Comparison of ENCODE assay signal across 15 cellular contexts in the genomic region with DNA sequence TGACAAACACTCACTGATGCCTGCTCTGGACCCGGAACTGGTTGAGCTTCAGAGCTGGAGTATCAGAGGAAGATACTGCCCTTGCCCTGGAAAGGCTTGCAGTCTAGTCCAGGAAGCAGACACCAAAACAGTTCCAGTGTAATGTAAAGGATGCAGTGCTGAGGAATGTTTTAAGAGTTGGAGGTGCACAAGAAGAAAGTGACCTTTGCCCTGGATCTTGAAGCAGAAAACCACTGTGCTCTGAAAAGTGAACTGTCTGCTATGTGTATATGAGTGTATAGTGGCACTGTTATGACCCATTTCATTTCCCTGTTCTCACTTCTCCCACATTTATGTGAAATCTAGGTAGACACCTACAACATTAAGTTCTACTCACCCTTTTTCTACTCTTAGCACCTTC. TPM values are rescaled to one million over a fixed set of nuclear protein-coding genes. Genes with fewer than 3 reads are reported as not detected.
DNase-seq lines count a peak whose midpoint lies in the region; ATAC-seq and TF ChIP-seq lines count a peak whose summit lies in the region.
"Had no signal": no experiment of that assay in that cellular context is flagged by ENCODE, and none has a peak within 500 bp of the region (broad histone marks: within the 10 kb centered on the region; RNA-seq: fewer than 3 reads in every experiment).

No MANE protein-coding gene starts in this region.

- dilution Hi-C loops in mammary epithelial cell (cut with HindIII; ENCODE audit: low sequenced_read_pairs): loop anchor here (5.0 kb wide), 1 partner anchor 48 kb away; no protein-coding TSS in a partner anchor

- peak overlapping the region; percentile 56 for H3K27ac Mint-ChIP-seq in activated CD8-positive, alpha-beta T cell treated with anti-CD3 and anti-CD28 coated beads for 36 hours
- no peak overlapping the region for H3K27ac Mint-ChIP-seq in activated CD8-positive, alpha-beta T cell treated with anti-CD3 and anti-CD28 coated beads, Interleukin-2, amount 10 ng/mL, durations not matched to agents 7 days and 5 days
- no peak overlapping the region for H3K27ac Mint-ChIP-seq in neural progenitor cell

- POLR2A ChIA-PET in activated CD8-positive, alpha-beta T cell treated with anti-CD3 and anti-CD28 coated beads for 36 hours (lab: Charles Lee): interaction anchor here (0.8 kb wide), 1 partner anchor 11 kb away, joined by 3 read pairs; no protein-coding TSS in a partner anchor
- POLR2A ChIA-PET in activated CD8-positive, alpha-beta T cell treated with anti-CD3 and anti-CD28 coated beads, Interleukin-2, amount 10 ng/mL, durations not matched to agents 7 days and 5 days (lab: Charles Lee): no interaction called here

- H3K27me3 ChIP-seq in OCI-LY1 (ENCODE audit: insufficient read depth, low read length) (no peaks in the 10 kb centered on the region), mammary epithelial cell (ENCODE audit: insufficient read depth, low read length) (no peaks in the 10 kb centered on the region), neural progenitor cell (no peaks in the 10 kb centered on the region)
- H3K27me3 ChIP-seq: tibial nerve had no signal

- H3K4me2 ChIP-seq in OCI-LY1 (ENCODE audit: low read length) (peak overlapping the region; percentile 30), mammary epithelial cell (ENCODE audit: insufficient read depth, low read depth, low read length) (peak overlapping the region; percentile 9), neural progenitor cell (peak overlapping the region; percentile 31)

- CTCF ChIA-PET in activated CD8-positive, alpha-beta T cell treated with anti-CD3 and anti-CD28 coated beads for 36 hours (lab: Charles Lee): interaction anchor here (1.1 kb wide), 1 partner anchor 89 kb away, joined by 3 read pairs; no protein-coding TSS in a partner anchor
- CTCF ChIA-PET in activated CD8-positive, alpha-beta T cell treated with anti-CD3 and anti-CD28 coated beads, Interleukin-2, amount 10 ng/mL, durations not matched to agents 7 days and 5 days (lab: Charles Lee): interaction anchor here (1.1 kb wide), 1 partner anchor 12 kb away, joined by 3 read pairs; no protein-coding TSS in a partner anchor
- CTCF ChIA-PET in mammary epithelial cell (lab: Charles Lee; ENCODE audit: low non-redundant PET): no interaction called here

- no peaks in the 10 kb centered on the region for H3K27me3 Mint-ChIP-seq in activated CD8-positive, alpha-beta T cell treated with anti-CD3 and anti-CD28 coated beads for 36 hours
- no peaks in the 10 kb centered on the region for H3K27me3 Mint-ChIP-seq in activated CD8-positive, alpha-beta T cell treated with anti-CD3 and anti-CD28 coated beads, Interleukin-2, amount 10 ng/mL, durations not matched to agents 7 days and 5 days (ENCODE audit: low read depth)
- peaks cover 2% of the 10 kb centered on the region for H3K27me3 Mint-ChIP-seq in neural progenitor cell (ENCODE audit: insufficient read depth, low read depth)

- H3K4me1 Mint-ChIP-seq in activated CD8-positive, alpha-beta T cell treated with anti-CD3 and anti-CD28 coated beads for 36 hours (ENCODE audit: low read depth): peaks cover 35% of the 10 kb centered on the region
- H3K4me1 Mint-ChIP-seq in activated CD8-positive, alpha-beta T cell treated with anti-CD3 and anti-CD28 coated beads, Interleukin-2, amount 10 ng/mL, durations not matched to agents 7 days and 5 days (ENCODE audit: low read depth): peaks cover 40% of the 10 kb centered on the region
- peaks cover 27% of the 10 kb centered on the region for H3K4me1 Mint-ChIP-seq in neural progenitor cell

- peaks cover 44% of the 10 kb centered on the region for H3K79me2 ChIP-seq in OCI-LY1 (ENCODE audit: insufficient read depth, low read length)
- peaks cover 57% of the 10 kb centered on the region for H3K79me2 ChIP-seq in mammary epithelial cell (ENCODE audit: insufficient read depth, low read length)
- peaks cover 62% of the 10 kb centered on the region for H3K79me2 ChIP-seq in neural progenitor cell (ENCODE audit: low read depth)

- H3K9me3 ChIP-seq in OCI-LY1 (ENCODE audit: low read length): peaks cover 3% of the 10 kb centered on the region
- no peaks in the 10 kb centered on the region for H3K9me3 ChIP-seq in mammary epithelial cell (replicated peaks; ENCODE audit: insufficient read depth, low read length)
- no peaks in the 10 kb centered on the region for H3K9me3 ChIP-seq in neural progenitor cell (ENCODE audit: low read depth)
- H3K9me3 ChIP-seq: tibial nerve had no signal

- H3K4me3 ChIP-seq in OCI-LY1 (ENCODE audit: low read depth, low read length, poor library complexity, severe bottlenecking): peak overlapping the region; percentile 10
- no peak overlapping the region for H3K4me3 ChIP-seq in mammary epithelial cell (replicated peaks in 1 of 3; ENCODE audit: insufficient read depth in 1 of 3, low read depth in 2 of 3, low read length in 3 of 3)
- no peak overlapping the region for H3K4me3 ChIP-seq in neural progenitor cell
- H3K4me3 ChIP-seq: tibial nerve had no signal

- BruUV-seq in mammary epithelial cell (replicated peaks; lab: Mats Ljungman, UMichigan): no TSS peak

- H3K36me3 ChIP-seq in OCI-LY1 (ENCODE audit: insufficient read depth, low read length) (peaks cover 30% of the 10 kb centered on the region), mammary epithelial cell (ENCODE audit: insufficient read depth, low read length) (peaks cover 1% of the 10 kb centered on the region), neural progenitor cell (no peaks in the 10 kb centered on the region)

- no peak overlapping the region; the same call in 1 of the 2 replicates for H3K9ac ChIP-seq in OCI-LY1 (ENCODE audit: low read length)
- H3K9ac ChIP-seq in mammary epithelial cell (ENCODE audit: insufficient read depth, low read length): no peak overlapping the region
- no peak overlapping the region for H3K9ac ChIP-seq in neural progenitor cell

- 100% methylated on average over 1 of the region's 1 CpG for WGBS in mammary epithelial cell (ENCODE audit: low coverage, missing lambda C conversion rate)

- no peaks in the 10 kb centered on the region for H3K9me2 ChIP-seq in OCI-LY1 (ENCODE audit: low read depth, low read length)

- no peak for DNase-seq in activated CD8-positive, alpha-beta T cell treated with anti-CD3 and anti-CD28 coated beads for 36 hours
- no peak for DNase-seq in activated CD8-positive, alpha-beta T cell treated with anti-CD3 and anti-CD28 coated beads, Interleukin-2, amount 10 ng/mL, durations not matched to agents 7 days and 5 days
- DNase-seq in mammary epithelial cell (no peak), neural progenitor cell (ENCODE audit: low spot score) (no peak), NCI-H82 (lab: John Stamatoyannopoulos, UW) (no peak)
- DNase-seq: activated CD4-positive, alpha-beta T cell treated with anti-CD3 and anti-CD28 coated beads for 4 hours; activated gamma-delta T cell treated with Interleukin-2 at 50 U/mL for 16 hours; COR-L47; NCI-H187 treated with DMSO at 0.1 percent for 48 hours; NCI-H526; right cardiac atrium had no signal

- H3K9me3 Mint-ChIP-seq in activated CD8-positive, alpha-beta T cell treated with anti-CD3 and anti-CD28 coated beads for 36 hours: no peaks in the 10 kb centered on the region
- H3K9me3 Mint-ChIP-seq in activated CD8-positive, alpha-beta T cell treated with anti-CD3 and anti-CD28 coated beads, Interleukin-2, amount 10 ng/mL, durations not matched to agents 7 days and 5 days (ENCODE audit: insufficient read depth): no peaks in the 10 kb centered on the region
- peaks cover 2% of the 10 kb centered on the region for H3K9me3 Mint-ChIP-seq in neural progenitor cell

- H2AFZ ChIP-seq in OCI-LY1 (ENCODE audit: low read length): no peak overlapping the region
- H2AFZ ChIP-seq in mammary epithelial cell (ENCODE audit: low read depth, low read length): no peak overlapping the region
- H2AFZ ChIP-seq in neural progenitor cell (replicated peaks): no peak overlapping the region

- in situ Hi-C loops in mammary epithelial cell (cut with MboI; ENCODE audit: low sequenced_read_pairs in 2 of 2): no loop called here

- no peak for TF ChIP-seq CTCF in activated CD8-positive, alpha-beta T cell treated with anti-CD3 and anti-CD28 coated beads for 36 hours (IDR thresholded peaks at IDR 0.05)
- TF ChIP-seq CTCF in OCI-LY1 (IDR thresholded peaks at IDR 0.05; ENCODE audit: low read length) (no peak), mammary epithelial cell (conservative IDR thresholded peaks at IDR 0.05 in 1 of 2, IDR thresholded peaks at IDR 0.05 in 1 of 2; ENCODE audit: extremely low read depth in 1 of 2, insufficient read depth in 1 of 2, low read depth in 1 of 2, low read length in 2 of 2) (no peak), neural progenitor cell (IDR thresholded peaks at IDR 0.05) (no peak)

- no peak for ATAC-seq in activated CD8-positive, alpha-beta T cell treated with anti-CD3 and anti-CD28 coated beads for 36 hours
- no peak for ATAC-seq in activated CD8-positive, alpha-beta T cell treated with anti-CD3 and anti-CD28 coated beads, Interleukin-2, amount 10 ng/mL, durations not matched to agents 7 days and 5 days
- ATAC-seq in GM18909 (IDR thresholded peaks at IDR 0.05; ENCODE audit: poor library complexity, unreplicated experiment): no peak
- ATAC-seq in HG02623 (IDR thresholded peaks at IDR 0.05; ENCODE audit: unreplicated experiment): no peak
- ATAC-seq: right cardiac atrium had no signal

- H3K27ac ChIP-seq in OCI-LY1 (ENCODE audit: low read depth, low read length, poor library complexity, severe bottlenecking): peak overlapping the region; percentile 0
- H3K27ac ChIP-seq in mammary epithelial cell (ENCODE audit: insufficient read depth, low read depth, low read length): no peak overlapping the region
- no peak overlapping the region for H3K27ac ChIP-seq in neural progenitor cell
- H3K27ac ChIP-seq: tibial nerve had no signal

- intact Hi-C loops in activated CD8-positive, alpha-beta T cell treated with anti-CD3 and anti-CD28 coated beads for 36 hours (cut with micrococcal nuclease): no loop called here
- intact Hi-C loops in mammary epithelial cell (cut with micrococcal nuclease): no loop called here

- peak overlapping the region; percentile 7 for H3K4me3 Mint-ChIP-seq in activated CD8-positive, alpha-beta T cell treated with anti-CD3 and anti-CD28 coated beads for 36 hours
- no peak overlapping the region for H3K4me3 Mint-ChIP-seq in activated CD8-positive, alpha-beta T cell treated with anti-CD3 and anti-CD28 coated beads, Interleukin-2, amount 10 ng/mL, durations not matched to agents 7 days and 5 days
- peak overlapping the region; percentile 40 for H3K4me3 Mint-ChIP-seq in neural progenitor cell

- H3K36me3 Mint-ChIP-seq in activated CD8-positive, alpha-beta T cell treated with anti-CD3 and anti-CD28 coated beads for 36 hours (ENCODE audit: low read depth): peaks cover 32% of the 10 kb centered on the region
- H3K36me3 Mint-ChIP-seq in activated CD8-positive, alpha-beta T cell treated with anti-CD3 and anti-CD28 coated beads, Interleukin-2, amount 10 ng/mL, durations not matched to agents 7 days and 5 days (ENCODE audit: low read depth): peaks cover 35% of the 10 kb centered on the region
- H3K36me3 Mint-ChIP-seq in neural progenitor cell: peaks cover 22% of the 10 kb centered on the region

- H3K4me1 ChIP-seq in OCI-LY1 (ENCODE audit: insufficient read depth, low read length, severe bottlenecking) (peaks cover 36% of the 10 kb centered on the region), mammary epithelial cell (ENCODE audit: insufficient read depth, low read length) (peaks cover 7% of the 10 kb centered on the region), neural progenitor cell (peaks cover 7% of the 10 kb centered on the region)

- H4K20me1 ChIP-seq in OCI-LY1 (ENCODE audit: insufficient read depth, low read length) (no peaks in the 10 kb centered on the region), mammary epithelial cell (ENCODE audit: insufficient read depth, low read length) (no peaks in the 10 kb centered on the region), neural progenitor cell (ENCODE audit: low read depth) (peaks cover 12% of the 10 kb centered on the region)

- H3F3A ChIP-seq in OCI-LY1 (ENCODE audit: insufficient read depth, low read length) (no peaks in the 10 kb centered on the region), neural progenitor cell (ENCODE audit: low read depth) (peaks cover 23% of the 10 kb centered on the region)

RNA-seq across cellular contexts. Expression of gene ZNF346, which starts 2.1 kb away (rescaled TPM):
- total RNA-seq in activated CD8-positive, alpha-beta T cell treated with anti-CD3 and anti-CD28 coated beads for 36 hours: 10 to 100 TPM; 15.0 to 17.0 TPM
- total RNA-seq in activated CD8-positive, alpha-beta T cell treated with anti-CD3 and anti-CD28 coated beads, Interleukin-2, amount 10 ng/mL, durations not matched to agents 7 days and 5 days: 10 to 100 TPM; 25.1 to 29.8 TPM
- total RNA-seq in mammary epithelial cell (10 to 100 TPM; 16.0 to 16.9 TPM), neural progenitor cell (ENCODE audit: low replicate concordance) (28.2 and 32.2 TPM in 2 replicates)
- 14.4 TPM for polyA plus RNA-seq in mammary epithelial cell
- polyA minus RNA-seq in mammary epithelial cell: 6.7 TPM

RNA-seq across cellular contexts. Expression of gene UIMC1, which starts 18.0 kb away (rescaled TPM):
- 10 to 100 TPM; 54.1 to 57.0 TPM for total RNA-seq in activated CD8-positive, alpha-beta T cell treated with anti-CD3 and anti-CD28 coated beads for 36 hours
- total RNA-seq in activated CD8-positive, alpha-beta T cell treated with anti-CD3 and anti-CD28 coated beads, Interleukin-2, amount 10 ng/mL, durations not matched to agents 7 days and 5 days: 10 to 100 TPM; 49.4 to 53.0 TPM
- total RNA-seq in mammary epithelial cell (10 to 100 TPM; 24.8 to 47.0 TPM), neural progenitor cell (ENCODE audit: low replicate concordance) (57.5 and 67.7 TPM in 2 replicates)
- 16.5 TPM for polyA plus RNA-seq in mammary epithelial cell
- 41.6 TPM for polyA minus RNA-seq in mammary epithelial cell
